ENCODE assay signal across 1 cellular context in the genomic region with DNA sequence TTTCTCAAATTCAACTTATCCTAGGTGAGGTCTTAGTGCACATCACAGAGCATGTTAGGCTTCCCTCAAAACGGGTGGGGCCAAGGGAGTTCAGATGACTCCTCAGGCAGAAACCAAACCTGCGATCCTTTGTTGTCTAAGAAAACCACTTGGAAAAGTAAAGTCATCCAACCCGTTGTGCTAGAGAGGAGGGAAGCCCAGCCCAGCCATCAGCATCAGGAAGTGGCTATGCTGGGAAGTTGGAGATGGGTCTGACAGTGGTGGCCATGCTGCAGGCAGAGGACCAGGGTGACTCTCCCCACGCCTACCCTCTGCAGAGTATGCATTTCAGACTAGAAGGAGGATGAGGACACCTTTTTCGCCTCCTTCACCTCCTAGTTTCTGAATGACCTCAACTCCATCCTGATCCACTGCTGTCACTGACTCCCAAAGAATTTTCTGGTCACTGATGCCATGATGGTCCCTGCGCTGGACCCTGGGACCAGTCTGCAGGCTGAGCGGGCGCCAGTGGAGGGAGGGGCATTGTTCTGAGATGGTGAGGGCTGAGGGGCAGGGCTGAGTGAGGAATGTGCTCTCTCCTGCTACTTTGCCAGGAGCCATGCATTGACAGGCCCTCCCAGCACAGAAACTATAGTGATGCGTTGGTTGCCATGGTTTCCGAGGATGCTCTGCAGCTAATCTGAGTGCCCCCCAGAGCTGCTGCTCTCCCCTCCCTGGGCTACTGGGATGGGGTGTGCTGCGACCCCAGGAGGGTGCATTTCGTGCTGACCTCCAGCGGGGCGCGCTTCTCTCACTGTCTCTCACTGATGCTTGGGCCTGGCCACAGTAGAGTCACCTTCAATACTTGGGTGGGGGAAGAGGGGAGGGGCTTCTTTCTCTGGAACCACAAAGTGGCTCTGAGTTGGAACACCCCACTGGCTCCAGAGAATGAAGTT.
TF ChIP-seq lines count a peak whose summit lies in the region.

No MANE protein-coding gene starts in this region.

TF ChIP-seq in HepG2, 621 proteins besides CTCF, POLR2A, EP300 and RAD21 (continued from another document):
- TF ChIP-seq, protein P1, sequence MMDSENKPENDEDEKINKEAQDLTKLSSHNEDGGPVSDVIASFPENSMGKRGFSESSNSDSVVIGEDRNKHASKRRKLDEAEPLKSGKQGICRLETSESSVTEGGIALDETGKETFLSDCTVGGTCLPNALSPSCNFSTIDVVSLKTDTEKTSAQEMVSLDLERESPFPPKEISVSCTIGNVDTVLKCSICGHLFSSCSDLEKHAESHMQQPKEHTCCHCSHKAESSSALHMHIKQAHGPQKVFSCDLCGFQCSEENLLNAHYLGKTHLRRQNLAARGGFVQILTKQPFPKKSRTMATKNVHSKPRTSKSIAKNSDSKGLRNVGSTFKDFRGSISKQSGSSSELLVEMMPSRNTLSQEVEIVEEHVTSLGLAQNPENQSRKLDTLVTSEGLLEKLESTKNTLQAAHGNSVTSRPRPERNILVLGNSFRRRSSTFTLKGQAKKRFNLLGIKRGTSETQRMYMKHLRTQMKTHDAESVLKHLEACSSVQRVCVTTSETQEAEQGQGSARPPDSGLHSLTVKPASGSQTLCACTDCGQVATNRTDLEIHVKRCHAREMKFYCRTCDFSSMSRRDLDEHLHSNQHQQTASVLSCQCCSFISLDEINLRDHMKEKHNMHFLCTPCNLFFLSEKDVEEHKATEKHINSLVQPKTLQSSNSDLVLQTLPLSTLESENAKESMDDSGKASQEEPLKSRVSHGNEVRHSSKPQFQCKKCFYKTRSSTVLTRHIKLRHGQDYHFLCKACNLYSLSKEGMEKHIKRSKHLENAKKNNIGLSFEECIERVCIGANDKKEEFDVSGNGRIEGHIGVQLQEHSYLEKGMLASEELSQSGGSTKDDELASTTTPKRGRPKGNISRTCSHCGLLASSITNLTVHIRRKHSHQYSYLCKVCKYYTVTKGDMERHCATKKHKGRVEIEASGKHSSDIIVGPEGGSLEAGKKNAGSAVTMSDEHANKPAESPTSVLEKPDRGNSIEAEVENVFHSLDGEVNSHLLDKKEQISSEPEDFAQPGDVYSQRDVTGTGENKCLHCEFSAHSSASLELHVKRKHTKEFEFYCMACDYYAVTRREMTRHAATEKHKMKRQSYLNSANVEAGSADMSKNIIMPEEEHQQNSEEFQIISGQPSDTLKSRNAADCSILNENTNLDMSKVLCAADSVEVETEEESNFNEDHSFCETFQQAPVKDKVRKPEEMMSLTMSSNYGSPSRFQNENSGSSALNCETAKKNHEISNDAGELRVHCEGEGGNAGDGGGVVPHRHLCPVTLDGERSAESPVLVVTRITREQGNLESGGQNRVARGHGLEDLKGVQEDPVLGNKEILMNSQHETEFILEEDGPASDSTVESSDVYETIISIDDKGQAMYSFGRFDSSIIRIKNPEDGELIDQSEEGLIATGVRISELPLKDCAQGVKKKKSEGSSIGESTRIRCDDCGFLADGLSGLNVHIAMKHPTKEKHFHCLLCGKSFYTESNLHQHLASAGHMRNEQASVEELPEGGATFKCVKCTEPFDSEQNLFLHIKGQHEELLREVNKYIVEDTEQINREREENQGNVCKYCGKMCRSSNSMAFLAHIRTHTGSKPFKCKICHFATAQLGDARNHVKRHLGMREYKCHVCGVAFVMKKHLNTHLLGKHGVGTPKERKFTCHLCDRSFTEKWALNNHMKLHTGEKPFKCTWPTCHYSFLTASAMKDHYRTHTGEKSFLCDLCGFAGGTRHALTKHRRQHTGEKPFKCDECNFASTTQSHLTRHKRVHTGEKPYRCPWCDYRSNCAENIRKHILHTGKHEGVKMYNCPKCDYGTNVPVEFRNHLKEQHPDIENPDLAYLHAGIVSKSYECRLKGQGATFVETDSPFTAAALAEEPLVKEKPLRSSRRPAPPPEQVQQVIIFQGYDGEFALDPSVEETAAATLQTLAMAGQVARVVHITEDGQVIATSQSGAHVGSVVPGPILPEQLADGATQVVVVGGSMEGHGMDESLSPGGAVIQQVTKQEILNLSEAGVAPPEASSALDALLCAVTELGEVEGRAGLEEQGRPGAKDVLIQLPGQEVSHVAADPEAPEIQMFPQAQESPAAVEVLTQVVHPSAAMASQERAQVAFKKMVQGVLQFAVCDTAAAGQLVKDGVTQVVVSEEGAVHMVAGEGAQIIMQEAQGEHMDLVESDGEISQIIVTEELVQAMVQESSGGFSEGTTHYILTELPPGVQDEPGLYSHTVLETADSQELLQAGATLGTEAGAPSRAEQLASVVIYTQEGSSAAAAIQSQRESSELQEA (CRISPR knock-in tag; IDR thresholded peaks at IDR 0.05; ENCODE audit: not compliant biosample characterization), result no peak
- TF ChIP-seq, protein P2, sequence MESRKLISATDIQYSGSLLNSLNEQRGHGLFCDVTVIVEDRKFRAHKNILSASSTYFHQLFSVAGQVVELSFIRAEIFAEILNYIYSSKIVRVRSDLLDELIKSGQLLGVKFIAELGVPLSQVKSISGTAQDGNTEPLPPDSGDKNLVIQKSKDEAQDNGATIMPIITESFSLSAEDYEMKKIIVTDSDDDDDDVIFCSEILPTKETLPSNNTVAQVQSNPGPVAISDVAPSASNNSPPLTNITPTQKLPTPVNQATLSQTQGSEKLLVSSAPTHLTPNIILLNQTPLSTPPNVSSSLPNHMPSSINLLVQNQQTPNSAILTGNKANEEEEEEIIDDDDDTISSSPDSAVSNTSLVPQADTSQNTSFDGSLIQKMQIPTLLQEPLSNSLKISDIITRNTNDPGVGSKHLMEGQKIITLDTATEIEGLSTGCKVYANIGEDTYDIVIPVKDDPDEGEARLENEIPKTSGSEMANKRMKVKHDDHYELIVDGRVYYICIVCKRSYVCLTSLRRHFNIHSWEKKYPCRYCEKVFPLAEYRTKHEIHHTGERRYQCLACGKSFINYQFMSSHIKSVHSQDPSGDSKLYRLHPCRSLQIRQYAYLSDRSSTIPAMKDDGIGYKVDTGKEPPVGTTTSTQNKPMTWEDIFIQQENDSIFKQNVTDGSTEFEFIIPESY (CRISPR knock-in tag; IDR thresholded peaks at IDR 0.05), result no peak
- TF ChIP-seq DMAP1 (CRISPR knock-in tag; IDR thresholded peaks at IDR 0.05) (no peak), TEAD3 (CRISPR knock-in tag; optimal IDR thresholded peaks at IDR 0.05; ENCODE audit: borderline replicate concordance) (no peak), MAX (IDR thresholded peaks at IDR 0.05) (no peak)
